Comparison of ENCODE assay signal across 11 cellular contexts in genomic region chr12:108109954-108110353, GRCh38. TPM values are rescaled to one million over a fixed set of nuclear protein-coding genes. Genes with fewer than 3 reads are reported as not detected.
"Had no signal": no experiment of that assay in that cellular context is flagged by ENCODE, and none has a peak within 500 bp of the region (broad histone marks: within the 10 kb centered on the region; RNA-seq: fewer than 3 reads in every experiment).

No MANE protein-coding gene starts in this region.

- H3K4me1 ChIP-seq: HAP-1 had no signal

- DNase-seq: GM23248, GOT3, H7, HFFc6, KG1 had no signal

- H3K4me3 Mint-ChIP-seq: HFFc6, IgD-negative memory B cell had no signal

- H3K27ac ChIP-seq: GM23248, HL-60 had no signal

- H3K9ac ChIP-seq: GM23248 had no signal

- H3K36me3 ChIP-seq: HAP-1 had no signal

- H3K4me3 ChIP-seq: GM23248, HAP-1 had no signal

- H3K27ac Mint-ChIP-seq: HFFc6, IgD-negative memory B cell had no signal

- H2AFZ ChIP-seq: GM23248 had no signal

- ATAC-seq: HCT116, HepG2 had no signal

- FAIRE-seq: HepG2 had no signal

- H3K9me3 Mint-ChIP-seq: IgD-negative memory B cell had no signal

- H3K9me3 ChIP-seq: HAP-1 had no signal

- H3K36me3 Mint-ChIP-seq: IgD-negative memory B cell had no signal

RNA-seq across cellular contexts. Expression of gene WSCD2, which starts 19.1 kb away (rescaled TPM):
- total RNA-seq: GM23248, HepG2, HFFc6, HT1080 had no signal
- polyA plus RNA-seq: GM23248, HepG2 had no signal
